Comparison of ENCODE assay signal across 14 cellular contexts in genomic region chr1:159779403-159779851, GRCh38. TPM values are rescaled to one million over a fixed set of nuclear protein-coding genes. Genes with fewer than 3 reads are reported as not detected.
DNase-seq lines count a peak whose midpoint lies in the region; ATAC-seq and TF ChIP-seq lines count a peak whose summit lies in the region.
"Had no signal": no experiment of that assay in that cellular context is flagged by ENCODE, and none has a peak within 500 bp of the region (broad histone marks: within the 10 kb centered on the region; RNA-seq: fewer than 3 reads in every experiment).

No MANE protein-coding gene starts in this region.

- TF ChIP-seq CTCF in Calu3 (IDR thresholded peaks at IDR 0.05; ENCODE audit: unreplicated experiment), result no peak
- no peak for TF ChIP-seq CTCF in right lobe of liver (IDR thresholded peaks at IDR 0.05)

- intact Hi-C loops in Calu3 (cut with micrococcal nuclease; ENCODE audit: unreplicated experiment) (loop anchor here (5.0 kb wide), 1 partner anchor 182 kb away; no protein-coding TSS in a partner anchor), posterior vena cava (cut with DNase I) (no loop called here), right lobe of liver (cut with DNase I) (loop anchor here in 1 of 2 donors (5.0 kb wide), 1 partner anchor 222 kb away; no protein-coding TSS in a partner anchor)

- no peak for ATAC-seq in GM18505 (IDR thresholded peaks at IDR 0.05; ENCODE audit: unreplicated experiment)
- ATAC-seq in right lobe of liver, result no peak

- peaks cover 6% of the 10 kb centered on the region for H3K4me1 Mint-ChIP-seq in Calu3 (ENCODE audit: low read depth, unreplicated experiment)

- H3K36me3 Mint-ChIP-seq in Calu3 (ENCODE audit: insufficient read depth, unreplicated experiment), result peaks cover 5% of the 10 kb centered on the region

- no peak for DNase-seq in Calu3
- DNase-seq in NCI-H1048 (lab: John Stamatoyannopoulos, UW), result peak; percentile 86
- DNase-seq in epithelial cell of prostate (ENCODE audit: low read depth, low spot score), result peak; percentile 12
- peak; percentile 83 for DNase-seq in posterior vena cava (ENCODE audit: low spot score)
- no peak for DNase-seq in globus pallidus (ENCODE audit: low spot score)
- DNase-seq in right lobe of liver, result no peak
- no peak for DNase-seq in NCI-H446 (lab: John Stamatoyannopoulos, UW)
- DNase-seq: activated T-cell treated with anti-CD3 and anti-CD28 coated beads, Interleukin-2, amount 50 U/mL, for 48 hours; GDM1; KG1; NCI-H510A treated with DMSO at 0.1 percent for 48 hours; stimulated activated CD4-positive, alpha-beta T cell treated with anti-CD3 and anti-CD28 coated beads, Interleukin-4, amount 100 ng/mL, for 24 hours had no signal

- no TSS peak for BruUV-seq in Calu3 (replicated peaks; lab: Mats Ljungman, UMichigan)

- no peak overlapping the region for H3K4me3 Mint-ChIP-seq in Calu3 (ENCODE audit: low read depth, unreplicated experiment)
- H3K4me3 Mint-ChIP-seq: mesothelial cell of epicardium had no signal

- H3K9me3 ChIP-seq in right lobe of liver, result no peaks in the 10 kb centered on the region

- CTCF ChIA-PET in Calu3 (lab: Charles Lee), result interaction anchor here (1.4 kb wide), 1 partner anchor 14 kb away, joined by 3 read pairs; no protein-coding TSS in a partner anchor

- H3K9me3 Mint-ChIP-seq in Calu3 (ENCODE audit: low read depth, unreplicated experiment), result no peaks in the 10 kb centered on the region
- H3K9me3 Mint-ChIP-seq: mesothelial cell of epicardium had no signal

- peak overlapping the region; percentile 20 for H3K27ac ChIP-seq in epithelial cell of prostate
- H3K27ac ChIP-seq in right lobe of liver, result no peak overlapping the region

- H3K27me3 Mint-ChIP-seq in Calu3 (ENCODE audit: unreplicated experiment), result peaks cover 21% of the 10 kb centered on the region

- H3K27me3 ChIP-seq in right lobe of liver, result no peaks in the 10 kb centered on the region

- H3K4me3 ChIP-seq in right lobe of liver, result no peak overlapping the region

- no peak for TF ChIP-seq POLR2A in GM18505 (IDR thresholded peaks at IDR 0.05; ENCODE audit: borderline replicate concordance, extremely low read depth, insufficient read depth, insufficient read length)
- no peak for TF ChIP-seq POLR2A in right lobe of liver (IDR thresholded peaks at IDR 0.05)

- H3K36me3 ChIP-seq in right lobe of liver, result no peaks in the 10 kb centered on the region

- peak overlapping the region; percentile 12 for H3K27ac Mint-ChIP-seq in Calu3 (ENCODE audit: unreplicated experiment)
- H3K27ac Mint-ChIP-seq: mesothelial cell of epicardium had no signal

- WGBS in right lobe of liver (ENCODE audit: insufficient coverage, low coverage, low lambda C conversion rate, missing lambda C conversion rate), result 80% methylated on average over 2 of the region's 2 CpGs

- H3K4me1 ChIP-seq in right lobe of liver, result peaks cover 0 to 22% (median 11%) of the 10 kb centered on the region in 4 donors

RNA-seq across cellular contexts. Expression of gene DUSP23, which starts 1.3 kb away (rescaled TPM):
- 5.7 and 10.6 TPM in 2 replicates for total RNA-seq in Calu3 (2022)
- total RNA-seq in posterior vena cava, result 10 to 100 TPM; 36.0 to 36.9 TPM
- total RNA-seq in right lobe of liver, result 100 to 1,000 TPM in 1 of 6 experiments, 10 to 100 TPM in 5; 28.3 to 125 (median 69.4) TPM

RNA-seq across cellular contexts. Expression of gene FCRL6, which starts 22.7 kb away (rescaled TPM):
- total RNA-seq in Calu3 (2022) (not detected in 2 replicates), posterior vena cava (under 1 TPM; 0.29 to 0.42 TPM), right lobe of liver (under 1 TPM in 4 of 6 experiments, not detected in 2; 0.40 to 0.62 (median 0.51) TPM)

RNA-seq across cellular contexts. Expression of gene SLAMF8, which starts 47.2 kb away (rescaled TPM):
- total RNA-seq in Calu3 (2022) (not detected in 2 replicates), posterior vena cava (10 to 100 TPM in 1 of 2 donors, 1 to 10 TPM in 1; 4.8 to 10.5 TPM), right lobe of liver (1 to 10 TPM in 5 of 6 experiments, under 1 TPM in 1; 0.33 to 5.7 (median 2.5) TPM)
- total RNA-seq: mesothelial cell of epicardium had no signal

Comparison
In these comparisons a context has a peak if more than half of its experiments do, and no peak if none do; other contexts are left out.
1. DNase-seq: peak in NCI-H1048 (single experiment), epithelial cell of prostate (single experiment) and posterior vena cava (single experiment); none in Calu3 (single experiment), globus pallidus (single experiment), right lobe of liver (0 of 3) and NCI-H446 (0 of 2).